1 cellular context compared by ENCODE assay signal in the genomic region with DNA sequence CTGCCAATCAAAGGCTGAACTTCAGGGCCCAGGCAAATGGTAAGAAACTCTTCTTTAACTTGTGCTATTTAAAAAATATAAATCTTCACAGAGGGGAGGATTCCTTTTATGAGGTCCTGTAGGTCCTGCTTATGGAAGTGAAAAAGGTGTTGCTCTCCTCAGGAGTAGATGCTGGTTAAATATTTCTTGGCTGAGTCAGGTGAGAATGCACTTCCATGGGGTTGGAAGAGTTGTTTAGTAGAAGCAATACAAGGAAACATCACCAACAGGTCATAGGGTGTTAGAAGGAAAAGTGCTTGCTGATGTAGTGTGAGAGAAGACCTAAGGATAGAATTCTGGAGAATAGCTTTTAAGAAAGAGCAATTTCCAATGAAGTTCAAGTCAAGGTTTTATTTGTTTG.
TF ChIP-seq lines count a peak whose summit lies in the region.

No MANE protein-coding gene starts in this region.

TF ChIP-seq in SK-N-SH treated with all-trans-retinoic acid at 6 μM for 48 hours, 23 proteins besides CTCF, POLR2A, EP300 and RAD21 (continued from another document):
- no peak for TF ChIP-seq ZFP3 (CRISPR knock-in tag; IDR thresholded peaks at IDR 0.05)
- TF ChIP-seq, protein P1, sequence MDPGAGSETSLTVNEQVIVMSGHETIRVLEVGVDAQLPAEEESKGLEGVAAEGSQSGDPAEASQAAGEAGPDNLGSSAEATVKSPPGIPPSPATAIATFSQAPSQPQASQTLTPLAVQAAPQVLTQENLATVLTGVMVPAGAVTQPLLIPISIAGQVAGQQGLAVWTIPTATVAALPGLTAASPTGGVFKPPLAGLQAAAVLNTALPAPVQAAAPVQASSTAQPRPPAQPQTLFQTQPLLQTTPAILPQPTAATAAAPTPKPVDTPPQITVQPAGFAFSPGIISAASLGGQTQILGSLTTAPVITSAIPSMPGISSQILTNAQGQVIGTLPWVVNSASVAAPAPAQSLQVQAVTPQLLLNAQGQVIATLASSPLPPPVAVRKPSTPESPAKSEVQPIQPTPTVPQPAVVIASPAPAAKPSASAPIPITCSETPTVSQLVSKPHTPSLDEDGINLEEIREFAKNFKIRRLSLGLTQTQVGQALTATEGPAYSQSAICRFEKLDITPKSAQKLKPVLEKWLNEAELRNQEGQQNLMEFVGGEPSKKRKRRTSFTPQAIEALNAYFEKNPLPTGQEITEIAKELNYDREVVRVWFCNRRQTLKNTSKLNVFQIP (CRISPR knock-in tag; IDR thresholded peaks at IDR 0.05; ENCODE audit: borderline replicate concordance, low read depth) = no peak
- no peak for TF ChIP-seq ISL1 (CRISPR knock-in tag; IDR thresholded peaks at IDR 0.05)
- TF ChIP-seq TOX (CRISPR knock-in tag; IDR thresholded peaks at IDR 0.05; ENCODE audit: borderline replicate concordance) = no peak
- no peak for TF ChIP-seq CSDC2 (CRISPR knock-in tag; IDR thresholded peaks at IDR 0.05)
- TF ChIP-seq ZNF8 (CRISPR knock-in tag; IDR thresholded peaks at IDR 0.05) = no peak
- TF ChIP-seq SNAI2 (CRISPR knock-in tag; IDR thresholded peaks at IDR 0.05) = no peak
- TF ChIP-seq, protein P2, sequence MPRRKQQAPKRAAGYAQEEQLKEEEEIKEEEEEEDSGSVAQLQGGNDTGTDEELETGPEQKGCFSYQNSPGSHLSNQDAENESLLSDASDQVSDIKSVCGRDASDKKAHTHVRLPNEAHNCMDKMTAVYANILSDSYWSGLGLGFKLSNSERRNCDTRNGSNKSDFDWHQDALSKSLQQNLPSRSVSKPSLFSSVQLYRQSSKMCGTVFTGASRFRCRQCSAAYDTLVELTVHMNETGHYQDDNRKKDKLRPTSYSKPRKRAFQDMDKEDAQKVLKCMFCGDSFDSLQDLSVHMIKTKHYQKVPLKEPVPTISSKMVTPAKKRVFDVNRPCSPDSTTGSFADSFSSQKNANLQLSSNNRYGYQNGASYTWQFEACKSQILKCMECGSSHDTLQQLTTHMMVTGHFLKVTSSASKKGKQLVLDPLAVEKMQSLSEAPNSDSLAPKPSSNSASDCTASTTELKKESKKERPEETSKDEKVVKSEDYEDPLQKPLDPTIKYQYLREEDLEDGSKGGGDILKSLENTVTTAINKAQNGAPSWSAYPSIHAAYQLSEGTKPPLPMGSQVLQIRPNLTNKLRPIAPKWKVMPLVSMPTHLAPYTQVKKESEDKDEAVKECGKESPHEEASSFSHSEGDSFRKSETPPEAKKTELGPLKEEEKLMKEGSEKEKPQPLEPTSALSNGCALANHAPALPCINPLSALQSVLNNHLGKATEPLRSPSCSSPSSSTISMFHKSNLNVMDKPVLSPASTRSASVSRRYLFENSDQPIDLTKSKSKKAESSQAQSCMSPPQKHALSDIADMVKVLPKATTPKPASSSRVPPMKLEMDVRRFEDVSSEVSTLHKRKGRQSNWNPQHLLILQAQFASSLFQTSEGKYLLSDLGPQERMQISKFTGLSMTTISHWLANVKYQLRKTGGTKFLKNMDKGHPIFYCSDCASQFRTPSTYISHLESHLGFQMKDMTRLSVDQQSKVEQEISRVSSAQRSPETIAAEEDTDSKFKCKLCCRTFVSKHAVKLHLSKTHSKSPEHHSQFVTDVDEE (CRISPR knock-in tag; IDR thresholded peaks at IDR 0.05) = no peak
- no peak for TF ChIP-seq BACH2 (CRISPR knock-in tag; IDR thresholded peaks at IDR 0.05; ENCODE audit: borderline replicate concordance)
